Comparison of ENCODE assay signal across 1 cellular context in the genomic region with DNA sequence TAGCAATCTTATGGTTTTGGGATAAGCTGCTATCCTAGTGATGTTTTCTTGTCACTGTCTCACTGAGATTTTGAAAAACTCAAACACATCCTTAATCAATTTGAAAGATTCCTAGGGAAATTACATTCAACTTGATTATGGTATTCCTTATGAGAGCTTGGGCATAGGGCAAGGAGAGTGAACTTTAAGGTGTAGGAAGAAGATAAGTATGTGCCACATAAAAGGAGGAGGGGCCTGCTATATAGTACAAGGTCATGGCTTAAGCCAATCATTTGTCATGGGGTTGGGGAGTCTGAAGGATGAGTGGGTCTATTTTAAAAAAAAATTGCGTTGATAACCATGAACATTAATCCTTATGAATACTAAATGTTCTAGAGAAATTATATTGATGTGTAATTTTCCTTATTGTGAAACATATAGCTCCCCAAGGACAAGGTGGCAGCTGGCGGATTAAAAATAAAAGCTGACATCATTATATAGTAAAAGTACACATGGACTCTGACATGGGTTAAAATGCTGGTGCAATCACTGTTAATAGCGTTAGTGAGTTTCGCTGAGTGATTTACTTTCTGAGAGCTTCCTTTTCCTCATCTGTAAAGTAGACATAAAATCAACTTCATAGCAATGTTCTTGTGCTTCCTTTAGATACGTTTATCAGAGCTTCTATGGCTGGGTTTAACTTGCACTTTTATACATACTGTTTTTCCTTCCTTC.
TF ChIP-seq lines count a peak whose summit lies in the region.

No MANE protein-coding gene starts in this region.

TF ChIP-seq in HEK293, 187 proteins besides CTCF, POLR2A, EP300 and RAD21 (continued from another document):
- TF ChIP-seq ATF2 (tag by site-specific recombination; IDR thresholded peaks at IDR 0.05; ENCODE audit: low read depth) (peak; percentile 85), ZNF629 (tag by site-specific recombination; IDR thresholded peaks at IDR 0.05) (peak; percentile 70), ZEB2 (tag by site-specific recombination; IDR thresholded peaks at IDR 0.05) (peak; percentile 55), TCF7L2 (IDR thresholded peaks at IDR 0.05; ENCODE audit: borderline replicate concordance, low read depth, low read length) (0 out of 2 replicates have a peak, but pooled peaks have one; percentile 24), IKZF3 (tag by site-specific recombination; IDR thresholded peaks at IDR 0.05) (peak; percentile 56), ZNF623 (tag by site-specific recombination; IDR thresholded peaks at IDR 0.05) (no peak)
- TF ChIP-seq, protein P1, sequence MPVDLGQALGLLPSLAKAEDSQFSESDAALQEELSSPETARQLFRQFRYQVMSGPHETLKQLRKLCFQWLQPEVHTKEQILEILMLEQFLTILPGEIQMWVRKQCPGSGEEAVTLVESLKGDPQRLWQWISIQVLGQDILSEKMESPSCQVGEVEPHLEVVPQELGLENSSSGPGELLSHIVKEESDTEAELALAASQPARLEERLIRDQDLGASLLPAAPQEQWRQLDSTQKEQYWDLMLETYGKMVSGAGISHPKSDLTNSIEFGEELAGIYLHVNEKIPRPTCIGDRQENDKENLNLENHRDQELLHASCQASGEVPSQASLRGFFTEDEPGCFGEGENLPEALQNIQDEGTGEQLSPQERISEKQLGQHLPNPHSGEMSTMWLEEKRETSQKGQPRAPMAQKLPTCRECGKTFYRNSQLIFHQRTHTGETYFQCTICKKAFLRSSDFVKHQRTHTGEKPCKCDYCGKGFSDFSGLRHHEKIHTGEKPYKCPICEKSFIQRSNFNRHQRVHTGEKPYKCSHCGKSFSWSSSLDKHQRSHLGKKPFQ (tag by site-specific recombination; IDR thresholded peaks at IDR 0.05) = no peak
- TF ChIP-seq, protein P2, sequence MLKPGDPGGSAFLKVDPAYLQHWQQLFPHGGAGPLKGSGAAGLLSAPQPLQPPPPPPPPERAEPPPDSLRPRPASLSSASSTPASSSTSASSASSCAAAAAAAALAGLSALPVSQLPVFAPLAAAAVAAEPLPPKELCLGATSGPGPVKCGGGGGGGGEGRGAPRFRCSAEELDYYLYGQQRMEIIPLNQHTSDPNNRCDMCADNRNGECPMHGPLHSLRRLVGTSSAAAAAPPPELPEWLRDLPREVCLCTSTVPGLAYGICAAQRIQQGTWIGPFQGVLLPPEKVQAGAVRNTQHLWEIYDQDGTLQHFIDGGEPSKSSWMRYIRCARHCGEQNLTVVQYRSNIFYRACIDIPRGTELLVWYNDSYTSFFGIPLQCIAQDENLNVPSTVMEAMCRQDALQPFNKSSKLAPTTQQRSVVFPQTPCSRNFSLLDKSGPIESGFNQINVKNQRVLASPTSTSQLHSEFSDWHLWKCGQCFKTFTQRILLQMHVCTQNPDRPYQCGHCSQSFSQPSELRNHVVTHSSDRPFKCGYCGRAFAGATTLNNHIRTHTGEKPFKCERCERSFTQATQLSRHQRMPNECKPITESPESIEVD (tag by site-specific recombination; IDR thresholded peaks at IDR 0.05) = peak; percentile 96
